In genomic region chr6:136720045-136720760, GRCh38 we compare ENCODE assay signal across 10 cellular contexts.
A peak's percentile ranks its signal among the peaks of the same experiment; 100 is the strongest.
DNase-seq lines count a peak whose midpoint lies in the region; ATAC-seq and TF ChIP-seq lines count a peak whose summit lies in the region.
"Had no signal": no experiment of that assay in that cellular context is flagged by ENCODE, and none has a peak within 500 bp of the region (broad histone marks: within the 10 kb centered on the region; RNA-seq: fewer than 3 reads in every experiment).

No MANE protein-coding gene starts in this region.

- DNase-seq in left lung (no peak), OCI-M2 (lab: John Stamatoyannopoulos, UW; ENCODE audit: unreplicated experiment) (no peak), AG08395 (ENCODE audit: low spot score) (no peak), testis (no peak)
- DNase-seq: NCI-H510A treated with DMSO at 0.1 percent for 48 hours had no signal

- intact Hi-C loops in left lung (cut with DNase I) = no loop called here
- intact Hi-C loops in testis (cut with DNase I; ENCODE audit: low total_unique reads) = no loop called here

- TF ChIP-seq CTCF in left lung (IDR thresholded peaks at IDR 0.05) (no peak), testis (IDR thresholded peaks at IDR 0.05) (no peak)

- H3K9me3 ChIP-seq in left lung (peaks cover 0 to 5% of the 10 kb centered on the region in 2 donors), testis (no peaks in the 10 kb centered on the region)

- H3K36me3 ChIP-seq in left lung (no peaks in the 10 kb centered on the region), testis (ENCODE audit: low read depth, missing control alignments) (no peaks in the 10 kb centered on the region)

- H3K4me3 ChIP-seq in left lung (no peak overlapping the region), testis (no peak overlapping the region)
- H3K4me3 ChIP-seq: GM23248 had no signal

- TF ChIP-seq POLR2A in testis (IDR thresholded peaks at IDR 0.05) = no peak

- 89 to 90% methylated on average over 13 of the region's 13 CpGs for WGBS in testis, 2 donors

- H3K27me3 ChIP-seq in left lung (no peaks in the 10 kb centered on the region), testis (no peaks in the 10 kb centered on the region)

- H3K27ac ChIP-seq in left lung (peak overlapping the region in 1 of 2 donors; percentile 11), testis (no peak overlapping the region)
- H3K27ac ChIP-seq: GM23248, parathyroid adenoma had no signal

- H3K4me1 ChIP-seq in left lung (peaks cover 9 to 61% of the 10 kb centered on the region in 2 donors), testis (peaks cover 14% of the 10 kb centered on the region)
- H3K4me1 ChIP-seq: parathyroid adenoma had no signal

- ATAC-seq in GM18858 (IDR thresholded peaks at IDR 0.05; ENCODE audit: unreplicated experiment) = peak; percentile 32
- ATAC-seq in GM21526 (IDR thresholded peaks at IDR 0.05; ENCODE audit: low FRiP score, unreplicated experiment) = peak; percentile 52
- ATAC-seq in HG03457 (IDR thresholded peaks at IDR 0.05; ENCODE audit: unreplicated experiment) = peak; percentile 37
- ATAC-seq in left lung = peak; percentile 21
